10 cellular contexts compared by ENCODE assay signal in genomic region chr6:14450133-14451040, GRCh38.
A peak's percentile ranks its signal among the peaks of the same experiment; 100 is the strongest.
DNase-seq lines count a peak whose midpoint lies in the region; ATAC-seq, FAIRE-seq and TF ChIP-seq lines count a peak whose summit lies in the region.
"Had no signal": no experiment of that assay in that cellular context is flagged by ENCODE, and none has a peak within 500 bp of the region (broad histone marks: within the 10 kb centered on the region; RNA-seq: fewer than 3 reads in every experiment).

No MANE protein-coding gene starts in this region.

- H3K27ac ChIP-seq in K562 (ENCODE audit: extremely low read depth, low read depth, low read length) (peak overlapping the region; percentile 77), ascending aorta (no peak overlapping the region)

- H3K79me2 ChIP-seq in K562 (ENCODE audit: control insufficient read depth, insufficient read depth, low read length), result no peaks in the 10 kb centered on the region

- H3K9me1 ChIP-seq in K562 (ENCODE audit: control insufficient read depth, insufficient read depth, low read length), result peaks cover 3% of the 10 kb centered on the region

- peak overlapping the region; percentile 39 for H3K27ac Mint-ChIP-seq in activated CD4-positive, alpha-beta memory T cell treated with anti-CD3 and anti-CD28 coated beads for 36 hours
- H3K27ac Mint-ChIP-seq in activated CD4-positive, alpha-beta memory T cell treated with anti-CD3 and anti-CD28 coated beads, Interleukin-2, amount 10 ng/mL, durations not matched to agents 7 days and 5 days, result no peak overlapping the region
- no peak overlapping the region for H3K27ac Mint-ChIP-seq in progenitor cell of endocrine pancreas

- CTCF ChIA-PET in activated CD4-positive, alpha-beta memory T cell treated with anti-CD3 and anti-CD28 coated beads for 36 hours (lab: Charles Lee), result interaction anchor here (0.6 to 1.4 kb wide), 2 partner anchors 239 to 261 kb away, joined by 3 read pairs; no protein-coding TSS in a partner anchor
- CTCF ChIA-PET in activated CD4-positive, alpha-beta memory T cell treated with anti-CD3 and anti-CD28 coated beads, Interleukin-2, amount 10 ng/mL, durations not matched to agents 7 days and 5 days (lab: Charles Lee), result interaction anchor here (0.8 to 1.3 kb wide), 4 partner anchors 11 to 305 kb away, joined by 3 to 4 read pairs (median 3); no protein-coding TSS in a partner anchor
- CTCF ChIA-PET in K562 (lab: Yijun Ruan, JAX; ENCODE audit: low intra/inter-chr PET ratio), result no interaction called here

- no peak for FAIRE-seq in K562 (lab: Jason Lieb, UNC)

- no peak for ATAC-seq in K562

- no peak for TF ChIP-seq RAD21 in K562 (CRISPR knock-in tag; conservative IDR thresholded peaks at IDR 0.05 in 1 of 2, IDR thresholded peaks at IDR 0.05 in 1 of 2)

- no peak for TF ChIP-seq CTCF in K562 (IDR thresholded peaks at IDR 0.05 in 2 of 3, conservative IDR thresholded peaks at IDR 0.05 in 1 of 3; ENCODE audit: insufficient read depth in 2 of 3, low read depth in 1 of 3, low read length in 3 of 3)
- no peak for TF ChIP-seq CTCF in progenitor cell of endocrine pancreas (IDR thresholded peaks at IDR 0.05; ENCODE audit: unreplicated experiment)
- TF ChIP-seq CTCF in ascending aorta (IDR thresholded peaks at IDR 0.05), result no peak

- POLR2A ChIA-PET in activated CD4-positive, alpha-beta memory T cell treated with anti-CD3 and anti-CD28 coated beads for 36 hours (lab: Charles Lee), result no interaction called here
- POLR2A ChIA-PET in activated CD4-positive, alpha-beta memory T cell treated with anti-CD3 and anti-CD28 coated beads, Interleukin-2, amount 10 ng/mL, durations not matched to agents 7 days and 5 days (lab: Charles Lee), result interaction anchor here (1.2 kb wide), 1 partner anchor 240 kb away, joined by 3 read pairs; no protein-coding TSS in a partner anchor
- POLR2A ChIA-PET in K562 (lab: Yijun Ruan, JAX), result interaction anchor here (0.7 to 1.2 kb wide), 4 partner anchors 12 to 42 kb away, joined by 3 to 4 read pairs (median 4); no protein-coding TSS in a partner anchor

- H4K20me1 ChIP-seq in K562 (replicated peaks; ENCODE audit: control insufficient read depth, insufficient read depth, low read length), result no peaks in the 10 kb centered on the region

- no peaks in the 10 kb centered on the region for H3K27me3 ChIP-seq in K562 (ENCODE audit: control insufficient read depth in 2 of 2, insufficient read depth in 2 of 2, low read length in 2 of 2)
- no peaks in the 10 kb centered on the region for H3K27me3 ChIP-seq in ascending aorta

- H3K4me3 ChIP-seq in K562 (no peak overlapping the region), ascending aorta (no peak overlapping the region)

- TF ChIP-seq POLR2A in K562 (conservative IDR thresholded peaks at IDR 0.05), result no peak

- H3K4me1 ChIP-seq in K562 (replicated peaks in 1 of 2; ENCODE audit: control insufficient read depth in 2 of 2, insufficient read depth in 2 of 2, low read length in 2 of 2) (peaks cover 38 to 67% of the 10 kb centered on the region in 2 experiments), ascending aorta (peaks cover 0 to 4% of the 10 kb centered on the region in 2 donors)

- peak overlapping the region; percentile 51 for H3K4me2 ChIP-seq in K562 (ENCODE audit: insufficient read depth, low read length)

- H2AFZ ChIP-seq in K562 (ENCODE audit: low read depth, low read length), result peak overlapping the region; percentile 89

- TF ChIP-seq EP300 in K562 (IDR thresholded peaks at IDR 0.05; ENCODE audit: low read length), result no peak

- H3K4me1 Mint-ChIP-seq in activated CD4-positive, alpha-beta memory T cell treated with anti-CD3 and anti-CD28 coated beads for 36 hours (ENCODE audit: low read depth), result peaks cover 74% of the 10 kb centered on the region
- peaks cover 68% of the 10 kb centered on the region for H3K4me1 Mint-ChIP-seq in activated CD4-positive, alpha-beta memory T cell treated with anti-CD3 and anti-CD28 coated beads, Interleukin-2, amount 10 ng/mL, durations not matched to agents 7 days and 5 days
- peaks cover 14% of the 10 kb centered on the region for H3K4me1 Mint-ChIP-seq in progenitor cell of endocrine pancreas (ENCODE audit: low read depth)

- H3K9ac ChIP-seq in K562 (ENCODE audit: insufficient read depth in 1 of 2, low read depth in 2 of 2, low read length in 2 of 2), result peak overlapping the region; percentile 29 to 44; a peak in 3 of 4 replicates

- DNase-seq in activated CD4-positive, alpha-beta memory T cell treated with anti-CD3 and anti-CD28 coated beads for 36 hours, result no peak
- no peak for DNase-seq in activated CD4-positive, alpha-beta memory T cell treated with anti-CD3 and anti-CD28 coated beads, Interleukin-2, amount 10 ng/mL, durations not matched to agents 7 days and 5 days
- DNase-seq in NCI-H146 treated with DMSO at 0.1 percent for 48 hours (lab: John Stamatoyannopoulos, UW; ENCODE audit: unreplicated experiment) (peak; percentile 79), K562 (ENCODE audit: extremely low read depth in 1 of 4, low spot score in 3 of 4) (peak in 1 of 4 experiments; percentile 28), progenitor cell of endocrine pancreas (ENCODE audit: low spot score, unreplicated experiment) (no peak), ascending aorta (ENCODE audit: low spot score in 2 of 2) (no peak), DMS53 (lab: John Stamatoyannopoulos, UW) (no peak)
- no peak for DNase-seq in stimulated activated CD8-positive, alpha-beta memory T cell treated with anti-CD3 and anti-CD28 coated beads, Interleukin-4, amount 100 ng/mL, for 48 hours
- DNase-seq: activated CD8-positive, alpha-beta memory T cell treated with anti-CD3 and anti-CD28 coated beads, Interleukin-2, amount 50 U/mL, for 4 hours; T-helper 9 cell had no signal

- no TSS peak for BruUV-seq in K562 (replicated peaks; lab: Mats Ljungman, UMichigan)

- no peaks in the 10 kb centered on the region for H3K27me3 Mint-ChIP-seq in activated CD4-positive, alpha-beta memory T cell treated with anti-CD3 and anti-CD28 coated beads for 36 hours
- H3K27me3 Mint-ChIP-seq in activated CD4-positive, alpha-beta memory T cell treated with anti-CD3 and anti-CD28 coated beads, Interleukin-2, amount 10 ng/mL, durations not matched to agents 7 days and 5 days, result no peaks in the 10 kb centered on the region
- H3K27me3 Mint-ChIP-seq in progenitor cell of endocrine pancreas, result peaks cover 3% of the 10 kb centered on the region

- peaks cover 11% of the 10 kb centered on the region for H3K36me3 Mint-ChIP-seq in activated CD4-positive, alpha-beta memory T cell treated with anti-CD3 and anti-CD28 coated beads for 36 hours
- peaks cover 11% of the 10 kb centered on the region for H3K36me3 Mint-ChIP-seq in activated CD4-positive, alpha-beta memory T cell treated with anti-CD3 and anti-CD28 coated beads, Interleukin-2, amount 10 ng/mL, durations not matched to agents 7 days and 5 days (ENCODE audit: low read depth)
- H3K36me3 Mint-ChIP-seq in progenitor cell of endocrine pancreas (ENCODE audit: insufficient read depth), result peaks cover 5% of the 10 kb centered on the region

- peaks cover 9% of the 10 kb centered on the region for H3K9me3 Mint-ChIP-seq in activated CD4-positive, alpha-beta memory T cell treated with anti-CD3 and anti-CD28 coated beads for 36 hours
- H3K9me3 Mint-ChIP-seq in activated CD4-positive, alpha-beta memory T cell treated with anti-CD3 and anti-CD28 coated beads, Interleukin-2, amount 10 ng/mL, durations not matched to agents 7 days and 5 days, result peaks cover 10% of the 10 kb centered on the region
- H3K9me3 Mint-ChIP-seq in progenitor cell of endocrine pancreas (ENCODE audit: low read depth), result peaks cover 3% of the 10 kb centered on the region

- in situ Hi-C loops in K562 (cut with MboI), result no loop called here

- 60% methylated on average over 18 of the region's 18 CpGs for WGBS in K562 (ENCODE audit: insufficient coverage, low coverage, missing lambda C conversion rate)

- H3K36me3 ChIP-seq in K562 (ENCODE audit: control insufficient read depth, insufficient read depth, low read length) (no peaks in the 10 kb centered on the region), ascending aorta (no peaks in the 10 kb centered on the region)

- H3K4me3 Mint-ChIP-seq in activated CD4-positive, alpha-beta memory T cell treated with anti-CD3 and anti-CD28 coated beads for 36 hours, result no peak overlapping the region
- H3K4me3 Mint-ChIP-seq in activated CD4-positive, alpha-beta memory T cell treated with anti-CD3 and anti-CD28 coated beads, Interleukin-2, amount 10 ng/mL, durations not matched to agents 7 days and 5 days, result no peak overlapping the region
- peak overlapping the region; percentile 3 for H3K4me3 Mint-ChIP-seq in progenitor cell of endocrine pancreas (ENCODE audit: low read depth)

- H3K9me3 ChIP-seq in K562 (replicated peaks; ENCODE audit: control insufficient read depth, insufficient read depth, low read depth, low read length) (peaks cover 3% of the 10 kb centered on the region; the same call in 1 of the 2 replicates), ascending aorta (no peaks in the 10 kb centered on the region)

- intact Hi-C loops in activated CD4-positive, alpha-beta memory T cell treated with anti-CD3 and anti-CD28 coated beads for 36 hours (cut with micrococcal nuclease), result loop anchor here (5.0 kb wide), 3 partner anchors 212 to 802 kb away; no protein-coding TSS in a partner anchor
- intact Hi-C loops in K562 (cut with micrococcal nuclease) (loop anchor here (5.0 kb wide), 1 partner anchor 262 kb away; no protein-coding TSS in a partner anchor), ascending aorta (cut with DNase I) (no loop called here)

TF ChIP-seq in K562, 482 proteins besides CTCF, POLR2A, EP300 and RAD21 (continues in another document):
- TF ChIP-seq ZBTB11 (CRISPR knock-in tag; IDR thresholded peaks at IDR 0.05), result 0 out of 6 replicates have a peak, but pooled peaks of 1 of the 3 experiments have one; percentile 5
